In the genomic region with DNA sequence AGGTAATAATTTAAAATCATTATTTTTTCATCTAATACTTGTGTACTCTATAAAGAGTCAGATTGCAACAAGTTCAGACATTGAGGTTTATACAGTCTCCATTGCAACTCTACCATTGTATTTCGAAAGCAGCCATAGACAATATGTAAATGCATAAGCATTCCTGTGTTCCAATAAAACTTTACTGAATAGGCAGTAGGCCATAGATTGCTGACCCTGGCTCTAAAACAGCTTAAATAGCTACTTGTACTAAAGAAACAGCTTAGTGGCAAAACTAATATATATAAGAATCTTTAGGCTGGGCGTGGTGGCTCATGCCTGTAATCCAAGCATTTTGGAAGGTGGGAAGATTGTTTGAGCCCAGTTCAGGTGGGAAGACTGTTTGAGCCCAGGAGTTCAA, we compare ENCODE assay signal across 26 cellular contexts.
"Had no signal": no experiment of that assay in that cellular context is flagged by ENCODE, and none has a peak within 500 bp of the region (broad histone marks: within the 10 kb centered on the region; RNA-seq: fewer than 3 reads in every experiment).

No MANE protein-coding gene starts in this region.

- H3K27me3 Mint-ChIP-seq: dendritic cell treated with granulocyte-macrophage colony-stimulating factor and Interleukin-4, amounts not matched to agents 40 ng/mL and 50 ng/mL, for 4 days had no signal

- H3K27ac Mint-ChIP-seq: dendritic cell treated with granulocyte-macrophage colony-stimulating factor and Interleukin-4, amounts not matched to agents 40 ng/mL and 50 ng/mL, for 4 days; effector memory CD8-positive, alpha-beta T cell; endodermal cell had no signal

- H3K4me3 ChIP-seq: colonic mucosa, coronary artery, dorsolateral prefrontal cortex, esophagus muscularis mucosa, esophagus squamous epithelium, gastrocnemius medialis, gastroesophageal sphincter, heart left ventricle, heart right ventricle, hepatocyte had no signal

- H3K4me1 ChIP-seq: colonic mucosa, esophagus muscularis mucosa, esophagus squamous epithelium, gastrocnemius medialis, gastroesophageal sphincter, heart left ventricle, heart right ventricle had no signal

- ATAC-seq: effector memory CD8-positive, alpha-beta T cell; esophagus mucosa; gastrocnemius medialis; gastroesophageal sphincter; heart left ventricle; heart right ventricle had no signal

- H3K4me1 Mint-ChIP-seq: endodermal cell had no signal

- H3K9me3 Mint-ChIP-seq: dendritic cell treated with granulocyte-macrophage colony-stimulating factor and Interleukin-4, amounts not matched to agents 40 ng/mL and 50 ng/mL, for 4 days; effector memory CD8-positive, alpha-beta T cell; endodermal cell had no signal

- DNase-seq: colonic mucosa; cortex of kidney; dermis blood vessel endothelial cell; dorsolateral prefrontal cortex; effector CD4-positive, alpha-beta T cell; effector CD8-positive, alpha-beta T cell; effector memory CD4-positive, alpha-beta T cell; effector memory CD8-positive, alpha-beta T cell; endodermal cell; erythroblast; esophagus squamous epithelium; foreskin fibroblast; foreskin melanocyte; gastrocnemius medialis; glutamatergic neuron; head of caudate nucleus; heart left ventricle; heart right ventricle; hippocampal formation had no signal

- H2AFZ ChIP-seq: hepatocyte had no signal

- H3K27me3 ChIP-seq: colonic mucosa, dorsolateral prefrontal cortex, esophagus muscularis mucosa, esophagus squamous epithelium, gastrocnemius medialis, gastroesophageal sphincter, hepatocyte had no signal

- H3K36me3 ChIP-seq: colonic mucosa, esophagus muscularis mucosa, esophagus squamous epithelium, gastrocnemius medialis, gastroesophageal sphincter, heart left ventricle, heart right ventricle had no signal

- H3K4me3 Mint-ChIP-seq: dendritic cell treated with granulocyte-macrophage colony-stimulating factor and Interleukin-4, amounts not matched to agents 40 ng/mL and 50 ng/mL, for 4 days; effector memory CD8-positive, alpha-beta T cell; endodermal cell had no signal

- H3K4me2 ChIP-seq: hepatocyte had no signal

- H3K27ac ChIP-seq: colonic mucosa, coronary artery, epithelial cell of prostate, esophagus muscularis mucosa, esophagus squamous epithelium, gastrocnemius medialis, gastroesophageal sphincter, heart left ventricle, heart right ventricle, hepatocyte had no signal

- H3K9me3 ChIP-seq: colonic mucosa, esophagus muscularis mucosa, esophagus squamous epithelium, gastrocnemius medialis, gastroesophageal sphincter, heart left ventricle, heart right ventricle had no signal

- H3K79me2 ChIP-seq: hepatocyte had no signal
